1 cellular context compared by ENCODE assay signal in the genomic region with DNA sequence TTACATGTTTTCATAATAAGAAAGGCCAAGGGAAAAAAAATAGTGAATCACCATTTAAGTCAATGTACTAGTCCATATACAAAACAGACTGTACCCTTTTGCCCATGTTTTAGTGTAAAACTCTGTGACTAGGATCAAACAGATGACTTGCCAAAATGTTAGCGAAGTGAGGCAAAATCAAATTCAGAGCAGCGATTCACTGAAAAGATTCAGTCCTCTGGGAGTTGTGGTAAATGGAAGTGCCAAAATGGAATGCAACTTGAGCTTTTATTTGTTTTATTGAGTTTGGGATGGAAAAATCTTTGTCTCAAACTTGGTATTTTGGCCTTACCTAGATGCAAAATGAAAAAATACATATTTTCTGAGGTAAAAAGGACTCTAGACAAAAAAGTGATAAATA.
TF ChIP-seq lines count a peak whose summit lies in the region.

No MANE protein-coding gene starts in this region.

TF ChIP-seq in GM12878, 131 proteins besides CTCF, POLR2A, EP300 and RAD21:
- TF ChIP-seq, protein P1, sequence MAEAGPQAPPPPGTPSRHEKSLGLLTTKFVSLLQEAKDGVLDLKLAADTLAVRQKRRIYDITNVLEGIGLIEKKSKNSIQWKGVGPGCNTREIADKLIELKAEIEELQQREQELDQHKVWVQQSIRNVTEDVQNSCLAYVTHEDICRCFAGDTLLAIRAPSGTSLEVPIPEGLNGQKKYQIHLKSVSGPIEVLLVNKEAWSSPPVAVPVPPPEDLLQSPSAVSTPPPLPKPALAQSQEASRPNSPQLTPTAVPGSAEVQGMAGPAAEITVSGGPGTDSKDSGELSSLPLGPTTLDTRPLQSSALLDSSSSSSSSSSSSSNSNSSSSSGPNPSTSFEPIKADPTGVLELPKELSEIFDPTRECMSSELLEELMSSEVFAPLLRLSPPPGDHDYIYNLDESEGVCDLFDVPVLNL (IDR thresholded peaks at IDR 0.05; ENCODE audit: low read depth, low read length): no peak
- TF ChIP-seq, protein P2, sequence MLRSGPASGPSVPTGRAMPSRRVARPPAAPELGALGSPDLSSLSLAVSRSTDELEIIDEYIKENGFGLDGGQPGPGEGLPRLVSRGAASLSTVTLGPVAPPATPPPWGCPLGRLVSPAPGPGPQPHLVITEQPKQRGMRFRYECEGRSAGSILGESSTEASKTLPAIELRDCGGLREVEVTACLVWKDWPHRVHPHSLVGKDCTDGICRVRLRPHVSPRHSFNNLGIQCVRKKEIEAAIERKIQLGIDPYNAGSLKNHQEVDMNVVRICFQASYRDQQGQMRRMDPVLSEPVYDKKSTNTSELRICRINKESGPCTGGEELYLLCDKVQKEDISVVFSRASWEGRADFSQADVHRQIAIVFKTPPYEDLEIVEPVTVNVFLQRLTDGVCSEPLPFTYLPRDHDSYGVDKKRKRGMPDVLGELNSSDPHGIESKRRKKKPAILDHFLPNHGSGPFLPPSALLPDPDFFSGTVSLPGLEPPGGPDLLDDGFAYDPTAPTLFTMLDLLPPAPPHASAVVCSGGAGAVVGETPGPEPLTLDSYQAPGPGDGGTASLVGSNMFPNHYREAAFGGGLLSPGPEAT (IDR thresholded peaks at IDR 0.05; ENCODE audit: low read depth): no peak
- TF ChIP-seq ZSCAN29 (IDR thresholded peaks at IDR 0.05): no peak
- no peak for TF ChIP-seq EZH2 (IDR thresholded peaks at IDR 0.05; ENCODE audit: borderline replicate concordance, control insufficient read depth, low read depth, low read length)
- TF ChIP-seq JUND (IDR thresholded peaks at IDR 0.05; ENCODE audit: low read depth, low read length): no peak
- no peak for TF ChIP-seq TCF7 (IDR thresholded peaks at IDR 0.05; ENCODE audit: borderline replicate concordance)
- no peak for TF ChIP-seq NR2F1 (conservative IDR thresholded peaks at IDR 0.05)
- TF ChIP-seq, protein P3, sequence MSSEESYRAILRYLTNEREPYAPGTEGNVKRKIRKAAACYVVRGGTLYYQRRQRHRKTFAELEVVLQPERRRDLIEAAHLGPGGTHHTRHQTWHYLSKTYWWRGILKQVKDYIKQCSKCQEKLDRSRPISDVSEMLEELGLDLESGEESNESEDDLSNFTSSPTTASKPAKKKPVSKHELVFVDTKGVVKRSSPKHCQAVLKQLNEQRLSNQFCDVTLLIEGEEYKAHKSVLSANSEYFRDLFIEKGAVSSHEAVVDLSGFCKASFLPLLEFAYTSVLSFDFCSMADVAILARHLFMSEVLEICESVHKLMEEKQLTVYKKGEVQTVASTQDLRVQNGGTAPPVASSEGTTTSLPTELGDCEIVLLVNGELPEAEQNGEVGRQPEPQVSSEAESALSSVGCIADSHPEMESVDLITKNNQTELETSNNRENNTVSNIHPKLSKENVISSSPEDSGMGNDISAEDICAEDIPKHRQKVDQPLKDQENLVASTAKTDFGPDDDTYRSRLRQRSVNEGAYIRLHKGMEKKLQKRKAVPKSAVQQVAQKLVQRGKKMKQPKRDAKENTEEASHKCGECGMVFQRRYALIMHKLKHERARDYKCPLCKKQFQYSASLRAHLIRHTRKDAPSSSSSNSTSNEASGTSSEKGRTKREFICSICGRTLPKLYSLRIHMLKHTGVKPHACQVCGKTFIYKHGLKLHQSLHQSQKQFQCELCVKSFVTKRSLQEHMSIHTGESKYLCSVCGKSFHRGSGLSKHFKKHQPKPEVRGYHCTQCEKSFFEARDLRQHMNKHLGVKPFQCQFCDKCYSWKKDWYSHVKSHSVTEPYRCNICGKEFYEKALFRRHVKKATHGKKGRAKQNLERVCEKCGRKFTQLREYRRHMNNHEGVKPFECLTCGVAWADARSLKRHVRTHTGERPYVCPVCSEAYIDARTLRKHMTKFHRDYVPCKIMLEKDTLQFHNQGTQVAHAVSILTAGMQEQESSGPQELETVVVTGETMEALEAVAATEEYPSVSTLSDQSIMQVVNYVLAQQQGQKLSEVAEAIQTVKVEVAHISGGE (CRISPR knock-in tag; IDR thresholded peaks at IDR 0.05): no peak
